In genomic region chr18:28015671-28016070, GRCh38 we compare ENCODE assay signal across 28 cellular contexts.
A peak's percentile ranks its signal among the peaks of the same experiment; 100 is the strongest.
DNase-seq lines count a peak whose midpoint lies in the region; FAIRE-seq and TF ChIP-seq lines count a peak whose summit lies in the region.
"Had no signal": no experiment of that assay in that cellular context is flagged by ENCODE, and none has a peak within 500 bp of the region (broad histone marks: within the 10 kb centered on the region; RNA-seq: fewer than 3 reads in every experiment).

No MANE protein-coding gene starts in this region.

- no peaks in the 10 kb centered on the region for H3K9me3 Mint-ChIP-seq in osteocyte (ENCODE audit: unreplicated experiment)
- no peaks in the 10 kb centered on the region for H3K9me3 Mint-ChIP-seq in activated CD4-positive, alpha-beta T cell treated with anti-CD3 and anti-CD28 coated beads, Interleukin-2, amount 10 ng/mL, durations not matched to agents 24 days and 14 days

- no peaks in the 10 kb centered on the region for H3K36me3 Mint-ChIP-seq in osteocyte (ENCODE audit: unreplicated experiment)
- no peaks in the 10 kb centered on the region for H3K36me3 Mint-ChIP-seq in activated CD4-positive, alpha-beta T cell treated with anti-CD3 and anti-CD28 coated beads, Interleukin-2, amount 10 ng/mL, durations not matched to agents 24 days and 14 days (ENCODE audit: low read depth)
- H3K36me3 Mint-ChIP-seq: CD8-positive, alpha-beta memory T cell; naive thymus-derived CD8-positive, alpha-beta T cell had no signal

- H2BK20ac ChIP-seq in H1 (ENCODE audit: low read length) = no peak overlapping the region

- H3K36me3 ChIP-seq in H1 (ENCODE audit: control insufficient read depth in 2 of 4, insufficient read depth in 4 of 4, low read length in 3 of 4) (no peaks in the 10 kb centered on the region), MG63 (no peaks in the 10 kb centered on the region)
- H3K36me3 ChIP-seq: esophagus squamous epithelium, lower lobe of right lung, tibial artery had no signal

- DNase-seq in COR-L47 (lab: John Stamatoyannopoulos, UW) (peak; percentile 44), G401 (ENCODE audit: low spot score) (peak; percentile 74), NCI-H2171 treated with DMSO at 0.1 percent for 48 hours (lab: John Stamatoyannopoulos, UW) (peak; percentile 95), H1 (ENCODE audit: low read depth in 1 of 2, low spot score in 2 of 2) (no peak), osteocyte (ENCODE audit: extremely low spot score, unreplicated experiment) (no peak), MG63 (no peak)
- DNase-seq in activated CD4-positive, alpha-beta T cell treated with anti-CD3 and anti-CD28 coated beads, Interleukin-2, amount 10 ng/mL, durations not matched to agents 24 days and 14 days = no peak
- DNase-seq: activated naive CD4-positive, alpha-beta T cell treated with anti-CD3 and anti-CD28 coated beads, Interleukin-2, amount 50 U/mL, for 16 hours; body of pancreas; CD8-positive, alpha-beta memory T cell; cerebellar nuclear complex; DMS153; esophagus squamous epithelium; foreskin keratinocyte; HCEC 1CT; head of caudate nucleus; Karpas-422; lower lobe of right lung; naive thymus-derived CD8-positive, alpha-beta T cell; NCI-H2029 treated with DMSO at 0.1 percent for 48 hours; NCI-H748 treated with DMSO at 0.1 percent for 48 hours; occipital lobe; stimulated activated CD4-positive, alpha-beta T cell treated with anti-CD3 and anti-CD28 coated beads, Interleukin-4, amount 100 ng/mL, for 24 hours; SW 1271; tibial artery had no signal

- no peaks in the 10 kb centered on the region for H3K4me1 ChIP-seq in H1 (replicated peaks in 1 of 4; ENCODE audit: control insufficient read depth in 3 of 4, insufficient read depth in 4 of 4, low read length in 3 of 4)
- H3K4me1 ChIP-seq: esophagus squamous epithelium, foreskin keratinocyte, lower lobe of right lung, tibial artery had no signal

- H3K9me3 ChIP-seq in H1 (ENCODE audit: insufficient read depth in 2 of 2, low read depth in 1 of 2, low read length in 1 of 2) (no peaks in the 10 kb centered on the region), MG63 (no peaks in the 10 kb centered on the region)
- H3K9me3 ChIP-seq: body of pancreas, esophagus squamous epithelium, lower lobe of right lung, tibial artery had no signal

- H3K27me3 ChIP-seq in H1 (replicated peaks in 1 of 4; ENCODE audit: control insufficient read depth in 3 of 4, extremely low read depth in 1 of 4, insufficient read depth in 3 of 4, low read length in 3 of 4) (no peaks in the 10 kb centered on the region), MG63 (no peaks in the 10 kb centered on the region)
- H3K27me3 ChIP-seq: body of pancreas, dorsolateral prefrontal cortex, esophagus squamous epithelium, foreskin keratinocyte, tibial artery had no signal

- no peak overlapping the region for H3K4me3 Mint-ChIP-seq in osteocyte (ENCODE audit: unreplicated experiment)
- H3K4me3 Mint-ChIP-seq in activated CD4-positive, alpha-beta T cell treated with anti-CD3 and anti-CD28 coated beads, Interleukin-2, amount 10 ng/mL, durations not matched to agents 24 days and 14 days = no peak overlapping the region
- H3K4me3 Mint-ChIP-seq: activated T-helper 17 cell treated with anti-CD3 and anti-CD28 coated beads, Interleukin-2, amount 50 U/mL, for 72 hours; CD8-positive, alpha-beta memory T cell; naive thymus-derived CD8-positive, alpha-beta T cell had no signal

- H4K20me1 ChIP-seq in H1 (replicated peaks in 1 of 2; ENCODE audit: control insufficient read depth in 1 of 2, insufficient read depth in 2 of 2, low read length in 2 of 2) = no peaks in the 10 kb centered on the region

- FAIRE-seq in H1 (lab: Jason Lieb, UNC) = peak; percentile 19
- FAIRE-seq: GM12892 had no signal

- TF ChIP-seq RAD21 in H1 (IDR thresholded peaks at IDR 0.05 in 1 of 2, conservative IDR thresholded peaks at IDR 0.05 in 1 of 2; ENCODE audit: low read depth in 2 of 2, low read length in 2 of 2) = no peak

- H3K4me1 Mint-ChIP-seq in osteocyte (ENCODE audit: unreplicated experiment) = peaks cover 32% of the 10 kb centered on the region
- no peaks in the 10 kb centered on the region for H3K4me1 Mint-ChIP-seq in activated CD4-positive, alpha-beta T cell treated with anti-CD3 and anti-CD28 coated beads, Interleukin-2, amount 10 ng/mL, durations not matched to agents 24 days and 14 days
- H3K4me1 Mint-ChIP-seq: activated T-helper 17 cell treated with anti-CD3 and anti-CD28 coated beads, Interleukin-2, amount 50 U/mL, for 72 hours; CD8-positive, alpha-beta memory T cell; naive thymus-derived CD8-positive, alpha-beta T cell had no signal

- no peak overlapping the region for H3K4ac ChIP-seq in H1 (replicated peaks; ENCODE audit: insufficient read length, low read depth, low read length)

- H3K27ac Mint-ChIP-seq in osteocyte (ENCODE audit: unreplicated experiment) = no peak overlapping the region
- H3K27ac Mint-ChIP-seq in activated CD4-positive, alpha-beta T cell treated with anti-CD3 and anti-CD28 coated beads, Interleukin-2, amount 10 ng/mL, durations not matched to agents 24 days and 14 days = no peak overlapping the region
- H3K27ac Mint-ChIP-seq: activated T-helper 17 cell treated with anti-CD3 and anti-CD28 coated beads, Interleukin-2, amount 50 U/mL, for 72 hours; naive thymus-derived CD8-positive, alpha-beta T cell had no signal

- H2AFZ ChIP-seq in H1 (ENCODE audit: low read length) = no peak overlapping the region

- H3K18ac ChIP-seq in H1 (ENCODE audit: extremely low read depth, low read length) = no peak overlapping the region

- no peak overlapping the region for H3K9ac ChIP-seq in H1 (replicated peaks in 1 of 4; ENCODE audit: extremely low read depth in 1 of 4, low read depth in 3 of 4, low read length in 3 of 4)

- no peaks in the 10 kb centered on the region for H3K23me2 ChIP-seq in H1 (ENCODE audit: low read depth, low read length)

- TF ChIP-seq CTCF in H1 (IDR thresholded peaks at IDR 0.05; ENCODE audit: control extremely low read depth in 1 of 3, insufficient read depth in 1 of 3, low read depth in 1 of 3, low read length in 3 of 3) (no peak), osteocyte (IDR thresholded peaks at IDR 0.05) (no peak)

- no peak overlapping the region for H2BK5ac ChIP-seq in H1 (ENCODE audit: low read depth, low read length)

- no peak overlapping the region for H4K91ac ChIP-seq in H1 (replicated peaks; ENCODE audit: insufficient read length, low read length)

- 64% methylated on average over 3 of the region's 3 CpGs; no CpG with 5 or more reads in 1 of the 2 experiments for WGBS in H1 (ENCODE audit: extremely low coverage in 1 of 2, insufficient coverage in 1 of 2, insufficient read length in 1 of 2, insufficient replicate concordance in 2 of 2, low coverage in 1 of 2, low lambda C conversion rate in 2 of 2, missing lambda C conversion rate in 1 of 2), 2 experiments

- H2BK15ac ChIP-seq in H1 (ENCODE audit: low read length) = no peak overlapping the region

- no peak overlapping the region for H2BK120ac ChIP-seq in H1 (replicated peaks; ENCODE audit: low read depth, low read length)

- intact Hi-C loops in activated CD4-positive, alpha-beta T cell treated with anti-CD3 and anti-CD28 coated beads, Interleukin-2, amount 10 ng/mL, durations not matched to agents 24 days and 14 days (cut with micrococcal nuclease) = no loop called here

- in situ Hi-C loops in G401 (cut with HindIII; ENCODE audit: low sequenced_read_pairs) = no loop called here

- H3K27ac ChIP-seq in H1 (ENCODE audit: low read depth, low read length) = no peak overlapping the region
- H3K27ac ChIP-seq: body of pancreas, esophagus squamous epithelium, foreskin keratinocyte, lower lobe of right lung, tibial artery had no signal

- H3K23ac ChIP-seq in H1 (ENCODE audit: insufficient read length) = no peak overlapping the region

- no peak overlapping the region for H4K5ac ChIP-seq in H1 (ENCODE audit: insufficient read length, low read depth, low read length)

- no peaks in the 10 kb centered on the region for H3K79me1 ChIP-seq in H1 (ENCODE audit: low read depth, low read length)

- no peaks in the 10 kb centered on the region for H3K79me2 ChIP-seq in H1 (ENCODE audit: control insufficient read depth in 1 of 2, insufficient read depth in 2 of 2, low read length in 2 of 2)

- H3K27me3 Mint-ChIP-seq in osteocyte (ENCODE audit: unreplicated experiment) = no peaks in the 10 kb centered on the region
- no peaks in the 10 kb centered on the region for H3K27me3 Mint-ChIP-seq in activated CD4-positive, alpha-beta T cell treated with anti-CD3 and anti-CD28 coated beads, Interleukin-2, amount 10 ng/mL, durations not matched to agents 24 days and 14 days
- H3K27me3 Mint-ChIP-seq: activated T-helper 17 cell treated with anti-CD3 and anti-CD28 coated beads, Interleukin-2, amount 50 U/mL, for 72 hours; CD8-positive, alpha-beta memory T cell; naive thymus-derived CD8-positive, alpha-beta T cell had no signal

- no peak overlapping the region for H2BK12ac ChIP-seq in H1 (ENCODE audit: low read depth, low read length)

- H2AK5ac ChIP-seq in H1 (ENCODE audit: low read depth, low read length) = no peak overlapping the region

- no peak overlapping the region for H3K56ac ChIP-seq in H1 (replicated peaks; ENCODE audit: insufficient read length, low read depth, low read length)

- CTCF ChIA-PET in H1 (lab: Charles Lee; ENCODE audit: partially characterized antibody) = no interaction called here

- POLR2A ChIA-PET in H1 (lab: Charles Lee; ENCODE audit: partially characterized antibody) = no interaction called here

- no peak for TF ChIP-seq POLR2A in H1 (IDR thresholded peaks at IDR 0.05; ENCODE audit: control extremely low read depth in 1 of 2, low read depth in 2 of 2, low read length in 2 of 2)

- H3K14ac ChIP-seq in H1 (ENCODE audit: insufficient read length) = no peak overlapping the region

- H3K4me2 ChIP-seq in H1 (ENCODE audit: insufficient read depth in 1 of 2, low read depth in 2 of 2, low read length in 2 of 2) = no peak overlapping the region

- TF ChIP-seq EP300 in H1 (IDR thresholded peaks at IDR 0.05; ENCODE audit: borderline replicate concordance in 1 of 2, low read depth in 2 of 2, low read length in 2 of 2) = no peak

- H4K8ac ChIP-seq in H1 (ENCODE audit: extremely low read depth, insufficient read depth, low read length) = no peak overlapping the region

- H3K4me3 ChIP-seq in H1 (ENCODE audit: extremely low read depth in 1 of 4, insufficient read depth in 2 of 4, low read depth in 3 of 4, low read length in 4 of 4) (no peak overlapping the region), MG63 (no peak overlapping the region)
- H3K4me3 ChIP-seq: body of pancreas, dorsolateral prefrontal cortex, esophagus squamous epithelium, lower lobe of right lung, tibial artery had no signal

TF ChIP-seq in H1, 55 proteins besides CTCF, POLR2A, EP300 and RAD21 (continues in another document):
- TF ChIP-seq CTBP2 (IDR thresholded peaks at IDR 0.05; ENCODE audit: borderline replicate concordance, insufficient read depth, insufficient read length, low read length) (no peak), CREB1 (IDR thresholded peaks at IDR 0.05) (no peak), BRCA1 (IDR thresholded peaks at IDR 0.05; ENCODE audit: low read depth, low read length) (no peak), TEAD4 (IDR thresholded peaks at IDR 0.05; ENCODE audit: low read depth, low read length) (no peak), RXRA (IDR thresholded peaks at IDR 0.05; ENCODE audit: insufficient read depth, low read depth, low read length) (no peak), TCF12 (IDR thresholded peaks at IDR 0.05; ENCODE audit: low read depth, low read length) (no peak), POU5F1 (IDR thresholded peaks at IDR 0.05; ENCODE audit: low read depth, low read length) (no peak)

Comparison
In these comparisons a context has a peak if more than half of its experiments do, and no peak if none do; other contexts are left out.
1. DNase-seq: peak in COR-L47 (single experiment), G401 (single experiment) and NCI-H2171 treated with DMSO at 0.1 percent for 48 hours (single experiment); none in H1 (0 of 2), osteocyte (single experiment), MG63 (single experiment) and activated CD4-positive, alpha-beta T cell treated with anti-CD3 and anti-CD28 coated beads, Interleukin-2, amount 10 ng/mL, durations not matched to agents 24 days and 14 days (single experiment).